Comparison of ENCODE assay signal across 23 cellular contexts in the genomic region with DNA sequence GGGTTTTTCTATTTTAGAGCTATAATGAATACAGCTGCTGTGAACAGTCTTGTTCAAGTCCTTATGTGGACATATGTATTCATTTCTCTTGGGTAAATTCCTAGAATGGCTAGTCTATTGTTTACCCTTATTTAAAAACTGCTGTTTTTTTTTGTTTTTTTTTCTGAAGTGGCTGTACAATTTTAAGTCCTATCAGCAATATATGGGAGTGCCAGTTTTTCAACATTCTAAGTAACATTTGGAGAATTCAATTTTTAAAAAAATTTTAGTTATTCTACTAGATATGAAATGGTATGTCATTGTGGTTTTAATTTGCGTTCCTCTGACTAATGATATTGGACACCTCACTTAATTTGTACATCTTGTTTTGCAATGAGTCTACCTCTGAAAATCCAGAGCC.
"Had no signal": no experiment of that assay in that cellular context is flagged by ENCODE, and none has a peak within 500 bp of the region (broad histone marks: within the 10 kb centered on the region; RNA-seq: fewer than 3 reads in every experiment).

No MANE protein-coding gene starts in this region.

- H3K79me2 ChIP-seq: hepatocyte had no signal

- H3K36me3 Mint-ChIP-seq: naive thymus-derived CD4-positive, alpha-beta T cell; natural killer cell treated with Interleukin-12 subunit alpha and Interleukin-12 subunit beta and Interleukin-15 and Interleukin-18, amount 100 ng/mL, for 72 hours; stimulated activated memory B cell treated with anti-CD40 and anti-IgM and Interleukin-4, amounts not matched to agents 10 μg/mL and 1 μg/mL and 100 μg/mL, for 72 hours; type B pancreatic cell had no signal

- H3K27me3 Mint-ChIP-seq: naive thymus-derived CD4-positive, alpha-beta T cell; natural killer cell treated with Interleukin-12 subunit alpha and Interleukin-12 subunit beta and Interleukin-15 and Interleukin-18, amount 100 ng/mL, for 72 hours; progenitor cell of endocrine pancreas; stimulated activated memory B cell treated with anti-CD40 and anti-IgM and Interleukin-4, amounts not matched to agents 10 μg/mL and 1 μg/mL and 100 μg/mL, for 72 hours; stimulated activated naive CD8-positive, alpha-beta T cell treated with anti-CD3 and anti-CD28 coated beads, Interleukin-15, amount 100 ng/mL, for 72 hours had no signal

- H3K27ac ChIP-seq: heart right ventricle, hepatocyte, left lung, ovary, spleen, tibial nerve, uterus had no signal

- H3K9me3 Mint-ChIP-seq: stimulated activated memory B cell treated with anti-CD40 and anti-IgM and Interleukin-4, amounts not matched to agents 10 μg/mL and 1 μg/mL and 100 μg/mL, for 72 hours; stimulated activated naive CD8-positive, alpha-beta T cell treated with anti-CD3 and anti-CD28 coated beads, Interleukin-15, amount 100 ng/mL, for 72 hours; type B pancreatic cell had no signal

- H3K4me3 Mint-ChIP-seq: naive thymus-derived CD4-positive, alpha-beta T cell; natural killer cell treated with Interleukin-12 subunit alpha and Interleukin-12 subunit beta and Interleukin-15 and Interleukin-18, amount 100 ng/mL, for 72 hours; stimulated activated memory B cell treated with anti-CD40 and anti-IgM and Interleukin-4, amounts not matched to agents 10 μg/mL and 1 μg/mL and 100 μg/mL, for 72 hours; stimulated activated naive CD8-positive, alpha-beta T cell treated with anti-CD3 and anti-CD28 coated beads, Interleukin-15, amount 100 ng/mL, for 72 hours; type B pancreatic cell had no signal

- DNase-seq: heart right ventricle; islet precursor cell; left lung; midbrain; mucosa of descending colon; naive thymus-derived CD4-positive, alpha-beta T cell; ovary; retina; right cardiac atrium; small intestine; spleen; stimulated activated CD4-positive, alpha-beta T cell treated with anti-CD3 and anti-CD28 coated beads, Interleukin-4, amount 100 ng/mL, for 24 hours; stimulated activated naive CD4-positive, alpha-beta T cell treated with Interleukin-2 at 50 U/mL for 16 hours; stimulated activated naive CD8-positive, alpha-beta T cell treated with anti-CD3 and anti-CD28 coated beads, Interleukin-15, amount 100 ng/mL, for 72 hours; substantia nigra; uterus had no signal

- H3K9me3 ChIP-seq: heart right ventricle, left lung, mucosa of descending colon, ovary, spleen, tibial nerve, uterus had no signal

- H3K4me1 ChIP-seq: heart right ventricle, left lung, spleen, tibial nerve, uterus had no signal

- H3K4me1 Mint-ChIP-seq: naive thymus-derived CD4-positive, alpha-beta T cell; stimulated activated memory B cell treated with anti-CD40 and anti-IgM and Interleukin-4, amounts not matched to agents 10 μg/mL and 1 μg/mL and 100 μg/mL, for 72 hours; stimulated activated naive CD8-positive, alpha-beta T cell treated with anti-CD3 and anti-CD28 coated beads, Interleukin-15, amount 100 ng/mL, for 72 hours had no signal

- FAIRE-seq: small intestine had no signal

- H3K27ac Mint-ChIP-seq: naive thymus-derived CD4-positive, alpha-beta T cell; natural killer cell treated with Interleukin-12 subunit alpha and Interleukin-12 subunit beta and Interleukin-15 and Interleukin-18, amount 100 ng/mL, for 72 hours; progenitor cell of endocrine pancreas; stimulated activated memory B cell treated with anti-CD40 and anti-IgM and Interleukin-4, amounts not matched to agents 10 μg/mL and 1 μg/mL and 100 μg/mL, for 72 hours; stimulated activated naive CD8-positive, alpha-beta T cell treated with anti-CD3 and anti-CD28 coated beads, Interleukin-15, amount 100 ng/mL, for 72 hours; type B pancreatic cell had no signal

- H3K27me3 ChIP-seq: heart right ventricle, hepatocyte, left lung, ovary, spleen, tibial nerve, uterus had no signal

- H2AFZ ChIP-seq: hepatocyte had no signal

- H3K4me3 ChIP-seq: heart right ventricle, hepatocyte, left lung, lung, mucosa of descending colon, ovary, spleen, tibial nerve, uterus had no signal

- H3K4me2 ChIP-seq: hepatocyte had no signal

- H3K36me3 ChIP-seq: heart right ventricle, left lung, ovary, spleen, tibial nerve, uterus had no signal
